In genomic region chr2:240232961-240233890, GRCh38 we compare ENCODE assay signal across 8 cellular contexts.
DNase-seq lines count a peak whose midpoint lies in the region; ATAC-seq, FAIRE-seq and TF ChIP-seq lines count a peak whose summit lies in the region.

No MANE protein-coding gene starts in this region.

- intact Hi-C loops in Right ventricle myocardium superior (cut with DNase I) = loop anchor here (2.0 to 10.0 kb wide), 4 partner anchors 62 to 206 kb away; no protein-coding TSS in a partner anchor
- intact Hi-C loops in pancreas (cut with DNase I) = loop anchor here in 2 of 3 donors (2.0 to 5.0 kb wide), 2 partner anchors 204 to 206 kb away; partner anchors contain the start of gene GPC1 (in 1 of the 2)
- intact Hi-C loops in thyroid gland (cut with DNase I) = loop anchor here (2.0 to 10.0 kb wide), 2 partner anchors 206 to 332 kb away; partner anchors contain the start of genes DUSP28 and RNPEPL1

- H3K27ac ChIP-seq in CD8-positive, alpha-beta memory T cell (ENCODE audit: low read depth, low read length) = no peak overlapping the region
- H3K27ac ChIP-seq in pancreas = peak overlapping the region; percentile 38 to 66 (median 56)
- no peak overlapping the region for H3K27ac ChIP-seq in thyroid gland

- no peak for FAIRE-seq in pancreas (lab: Jason Lieb, UNC)

- peaks cover 18% of the 10 kb centered on the region in 2 donors for H3K27me3 Mint-ChIP-seq in CD8-positive, alpha-beta memory T cell
- peaks cover 15% of the 10 kb centered on the region for H3K27me3 Mint-ChIP-seq in activated naive CD8-positive, alpha-beta T cell treated with anti-CD3 and anti-CD28 coated beads for 36 hours

- no peak for TF ChIP-seq POLR2A in thyroid gland (IDR thresholded peaks at IDR 0.05)

- peaks cover 0 to 8% (median 0%) of the 10 kb centered on the region in 3 donors for H3K4me1 Mint-ChIP-seq in CD8-positive, alpha-beta memory T cell
- no peaks in the 10 kb centered on the region for H3K4me1 Mint-ChIP-seq in activated naive CD8-positive, alpha-beta T cell treated with anti-CD3 and anti-CD28 coated beads for 36 hours

- H3K27me3 ChIP-seq in CD8-positive, alpha-beta memory T cell (ENCODE audit: insufficient read depth, low read length, poor library complexity, severe bottlenecking) = no peaks in the 10 kb centered on the region
- no peaks in the 10 kb centered on the region for H3K27me3 ChIP-seq in pancreas
- H3K27me3 ChIP-seq in thyroid gland = no peaks in the 10 kb centered on the region

- DNase-seq in CD8-positive, alpha-beta memory T cell = peak; percentile 42 to 70 (median 51)
- peak; percentile 61 for DNase-seq in Jurkat, Clone E6-1 (ENCODE audit: low read depth, low spot score)
- DNase-seq in SKM-1 (lab: John Stamatoyannopoulos, UW; ENCODE audit: unreplicated experiment) (peak; percentile 34), Right ventricle myocardium superior (peak; percentile 90), pancreas (peak; percentile 89 to 99 (median 96)), thyroid gland (peak; percentile 88)
- peak; percentile 75 for DNase-seq in activated naive CD8-positive, alpha-beta T cell treated with anti-CD3 and anti-CD28 coated beads for 36 hours

- CTCF ChIA-PET in CD8-positive, alpha-beta memory T cell (lab: Charles Lee) = interaction anchor here (0.9 to 1.8 kb wide), 4 partner anchors 12 to 206 kb away, joined by 3 to 9 read pairs (median 4); partner anchors contain the start of gene GPC1

- H3K27ac Mint-ChIP-seq in CD8-positive, alpha-beta memory T cell = no peak overlapping the region
- no peak overlapping the region for H3K27ac Mint-ChIP-seq in activated naive CD8-positive, alpha-beta T cell treated with anti-CD3 and anti-CD28 coated beads for 36 hours

- H3K36me3 ChIP-seq in CD8-positive, alpha-beta memory T cell (ENCODE audit: insufficient read depth, low read length) = no peaks in the 10 kb centered on the region
- H3K36me3 ChIP-seq in pancreas (no peaks in the 10 kb centered on the region), thyroid gland (no peaks in the 10 kb centered on the region)

- no peak overlapping the region for H3K4me3 ChIP-seq in CD8-positive, alpha-beta memory T cell (ENCODE audit: low read length)
- no peak overlapping the region for H3K4me3 ChIP-seq in Jurkat, Clone E6-1 (ENCODE audit: low read length)
- H3K4me3 ChIP-seq in pancreas = peak overlapping the region in 2 of 4 donors; percentile 27 to 40
- peak overlapping the region in 1 of 3 donors; percentile 9 for H3K4me3 ChIP-seq in thyroid gland (replicated peaks in 1 of 3)

- H3K9me3 ChIP-seq in CD8-positive, alpha-beta memory T cell (ENCODE audit: low read length) = peaks cover 6% of the 10 kb centered on the region
- no peaks in the 10 kb centered on the region for H3K9me3 ChIP-seq in pancreas
- no peaks in the 10 kb centered on the region for H3K9me3 ChIP-seq in thyroid gland

- H3K36me3 Mint-ChIP-seq in CD8-positive, alpha-beta memory T cell = peaks cover 0 to 3% (median 0%) of the 10 kb centered on the region in 3 donors
- H3K36me3 Mint-ChIP-seq in activated naive CD8-positive, alpha-beta T cell treated with anti-CD3 and anti-CD28 coated beads for 36 hours = peaks cover 3% of the 10 kb centered on the region

- WGBS in pancreas, 2 donors = 2% methylated on average over 21 to 39 of the region's 39 CpGs
- 0 to 6% methylated on average over 8 to 18 of the region's 39 CpGs for WGBS in thyroid gland, 2 donors

- peak; percentile 85 to 91 (median 88) for TF ChIP-seq CTCF in pancreas (IDR thresholded peaks at IDR 0.05)
- peak; percentile 81 to 94 (median 86) for TF ChIP-seq CTCF in thyroid gland (IDR thresholded peaks at IDR 0.05)

- ATAC-seq in Right ventricle myocardium superior (ENCODE audit: poor library complexity) (peak; percentile 79), pancreas (peak; percentile 70 to 86 (median 78)), GM19467 (IDR thresholded peaks at IDR 0.05; ENCODE audit: unreplicated experiment) (no peak)

- peaks cover 7% of the 10 kb centered on the region for H3K4me1 ChIP-seq in CD8-positive, alpha-beta memory T cell (ENCODE audit: insufficient read depth, low read length)
- H3K4me1 ChIP-seq in pancreas (peaks cover 14 to 24% (median 16%) of the 10 kb centered on the region in 3 donors), thyroid gland (peaks cover 3 to 19% of the 10 kb centered on the region in 2 donors)

- POLR2A ChIA-PET in CD8-positive, alpha-beta memory T cell (lab: Charles Lee) = no interaction called here

- H3K4me3 Mint-ChIP-seq in CD8-positive, alpha-beta memory T cell = no peak overlapping the region
- H3K4me3 Mint-ChIP-seq in activated naive CD8-positive, alpha-beta T cell treated with anti-CD3 and anti-CD28 coated beads for 36 hours = no peak overlapping the region

- peaks cover 8 to 15% (median 9%) of the 10 kb centered on the region in 5 donors for H3K9me3 Mint-ChIP-seq in CD8-positive, alpha-beta memory T cell
- H3K9me3 Mint-ChIP-seq in activated naive CD8-positive, alpha-beta T cell treated with anti-CD3 and anti-CD28 coated beads for 36 hours = peaks cover 5% of the 10 kb centered on the region

Comparison
In these comparisons a context has a peak if more than half of its experiments do, and no peak if none do; other contexts are left out.
1. DNase-seq: peak in every context shown above with its lines; median percentile 96 in pancreas; 90 in Right ventricle myocardium superior; 88 in thyroid gland; 75 in activated naive CD8-positive, alpha-beta T cell treated with anti-CD3 and anti-CD28 coated beads for 36 hours; 61 in Jurkat, Clone E6-1; 51 in CD8-positive, alpha-beta memory T cell; 34 in SKM-1.
2. H3K27ac ChIP-seq: peak in pancreas (4 of 4); none in CD8-positive, alpha-beta memory T cell (single experiment) and thyroid gland (0 of 3).